Comparison of ENCODE assay signal across 20 cellular contexts in genomic region chr6:67345946-67346345, GRCh38.
A peak's percentile ranks its signal among the peaks of the same experiment; 100 is the strongest.
DNase-seq lines count a peak whose midpoint lies in the region; ATAC-seq and TF ChIP-seq lines count a peak whose summit lies in the region.
"Had no signal": no experiment of that assay in that cellular context is flagged by ENCODE, and none has a peak within 500 bp of the region (broad histone marks: within the 10 kb centered on the region; RNA-seq: fewer than 3 reads in every experiment).

No MANE protein-coding gene starts in this region.

- peak; percentile 2 for DNase-seq in DMS 273 (lab: John Stamatoyannopoulos, UW; ENCODE audit: unreplicated experiment)
- DNase-seq in DMS 273 treated with DMSO at 0.1 percent for 48 hours (lab: John Stamatoyannopoulos, UW), result no peak
- DNase-seq in M059J (ENCODE audit: low read depth), result peak; percentile 32
- DNase-seq in NCI-H748 treated with DMSO at 0.1 percent for 48 hours (lab: John Stamatoyannopoulos, UW), result peak; percentile 95
- peak; percentile 84 for DNase-seq in epithelial cell of prostate (ENCODE audit: low read depth, low spot score)
- no peak for DNase-seq in left lung
- no peak for DNase-seq in stimulated activated naive CD4-positive, alpha-beta T cell (lab: John Stamatoyannopoulos, UW)
- DNase-seq: activated effector memory CD4-positive, alpha-beta T cell treated with Interleukin-2 at 50 U/mL for 16 hours; adrenal gland; foreskin melanocyte; HCEC 1CT; Kasumi-1; NCI-H1930; SK-N-SH; tibial artery had no signal

- intact Hi-C loops in left lung (cut with DNase I), result no loop called here

- TF ChIP-seq CTCF in left lung (IDR thresholded peaks at IDR 0.05), result no peak

- H3K27me3 ChIP-seq in left lung, result no peaks in the 10 kb centered on the region
- H3K27me3 ChIP-seq: adrenal gland, neural progenitor cell, tibial artery had no signal

- peaks cover 0 to 7% of the 10 kb centered on the region in 2 donors for H3K9me3 ChIP-seq in left lung
- H3K9me3 ChIP-seq: adrenal gland, SK-N-SH, tibial artery had no signal

- no peaks in the 10 kb centered on the region for H3K4me1 ChIP-seq in left lung
- H3K4me1 ChIP-seq: adrenal gland, neural progenitor cell, tibial artery had no signal

- no peaks in the 10 kb centered on the region for H3K36me3 ChIP-seq in left lung
- H3K36me3 ChIP-seq: adrenal gland, neural progenitor cell, tibial artery had no signal

- peak overlapping the region; percentile 70 for H3K27ac ChIP-seq in epithelial cell of prostate
- H3K27ac ChIP-seq in left lung, result no peak overlapping the region
- H3K27ac ChIP-seq: 22Rv1, adrenal gland, C4-2B, neural progenitor cell, tibial artery had no signal

- ATAC-seq in left lung, result no peak
- ATAC-seq in HG03521 (IDR thresholded peaks at IDR 0.05; ENCODE audit: unreplicated experiment), result no peak
- ATAC-seq: stimulated activated effector memory CD8-positive, alpha-beta T cell treated with anti-CD3 and anti-CD28 coated beads, Interleukin-12 subunit alpha, Interleukin-12 subunit beta, amount 100 ng/mL, for 72 hours had no signal

- H3K4me3 ChIP-seq in left lung, result no peak overlapping the region
- H3K4me3 ChIP-seq: adrenal gland, neural progenitor cell, tibial artery had no signal

Comparison
In these comparisons a context has a peak if more than half of its experiments do, and no peak if none do; other contexts are left out.
1. DNase-seq: peak in DMS 273 (single experiment), M059J (single experiment), NCI-H748 treated with DMSO at 0.1 percent for 48 hours (single experiment) and epithelial cell of prostate (single experiment); none in DMS 273 treated with DMSO at 0.1 percent for 48 hours (single experiment), left lung (0 of 2) and stimulated activated naive CD4-positive, alpha-beta T cell (0 of 6).